In the genomic region with DNA sequence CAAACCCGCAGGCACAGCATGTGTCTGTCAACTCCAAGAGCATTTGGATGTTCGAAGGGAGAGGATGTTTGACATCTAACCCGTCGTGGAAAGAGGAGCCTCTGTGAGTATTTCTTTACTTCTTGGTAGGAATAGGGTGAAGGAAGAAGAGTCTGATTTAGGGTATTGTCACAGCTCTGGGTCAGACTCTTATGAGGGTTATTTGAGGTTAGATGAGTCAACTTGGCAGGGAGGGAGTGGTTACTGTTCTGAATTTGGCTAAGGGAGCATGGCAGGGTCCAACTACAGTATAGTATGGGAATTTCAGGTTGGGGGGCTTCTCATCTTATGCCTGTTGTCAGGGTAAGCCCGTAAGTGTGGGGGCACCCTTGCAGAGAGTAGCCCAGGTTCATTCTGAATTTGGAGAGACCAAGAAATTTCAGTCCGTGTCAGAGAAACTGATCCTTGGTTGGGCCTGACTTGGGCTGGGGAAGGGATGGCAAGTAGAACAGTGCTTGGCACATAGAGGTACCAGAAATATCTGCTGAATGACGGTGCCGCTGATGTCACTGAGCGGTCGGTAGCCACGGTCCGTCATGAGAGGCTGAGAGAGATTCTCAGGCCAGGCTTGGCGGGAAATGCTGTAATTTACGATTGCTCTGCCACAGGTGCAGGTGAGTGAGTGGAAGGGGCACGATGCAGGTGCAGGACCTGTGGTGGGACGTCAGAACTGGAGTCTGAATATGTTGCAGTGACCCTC, we compare ENCODE assay signal across 10 cellular contexts. TPM values are rescaled to one million over a fixed set of nuclear protein-coding genes. Genes with fewer than 3 reads are reported as not detected.
DNase-seq lines count a peak whose midpoint lies in the region; TF ChIP-seq lines count a peak whose summit lies in the region.
"Had no signal": no experiment of that assay in that cellular context is flagged by ENCODE, and none has a peak within 500 bp of the region (broad histone marks: within the 10 kb centered on the region; RNA-seq: fewer than 3 reads in every experiment).

No MANE protein-coding gene starts in this region.

- H3K4me3 ChIP-seq in NB4 (ENCODE audit: low read depth, low read length) (no peak overlapping the region), fibroblast of lung (replicated peaks in 1 of 4; ENCODE audit: control extremely low read depth in 1 of 4, insufficient read depth in 1 of 4, low read depth in 3 of 4, low read length in 4 of 4) (no peak overlapping the region), skeletal muscle satellite cell (ENCODE audit: low read length) (peak overlapping the region; percentile 27)

- H3K4me2 ChIP-seq in fibroblast of lung (ENCODE audit: extremely low read depth, insufficient read depth, low read length) (no peak overlapping the region), skeletal muscle satellite cell (ENCODE audit: low read length) (peak overlapping the region; percentile 40)

- H3K9ac ChIP-seq in fibroblast of lung (ENCODE audit: insufficient read depth, low read length) (no peak overlapping the region), skeletal muscle satellite cell (ENCODE audit: low read depth, low read length) (peak overlapping the region; percentile 32)

- H3K4me1 ChIP-seq in fibroblast of lung (ENCODE audit: control insufficient read depth, extremely low read depth, insufficient read depth, low read length) (no peaks in the 10 kb centered on the region), skeletal muscle satellite cell (ENCODE audit: control insufficient read depth, insufficient read depth, low read length) (peaks cover 24% of the 10 kb centered on the region)

- H4K20me1 ChIP-seq in fibroblast of lung (ENCODE audit: control insufficient read depth, extremely low read depth, insufficient read depth, low read length), result no peaks in the 10 kb centered on the region

- DNase-seq in GM03348 (ENCODE audit: low spot score), result peak; percentile 52
- DNase-seq in NB4 (ENCODE audit: low read depth), result peak; percentile 35
- peak; percentile 3 to 44 for DNase-seq in fibroblast of lung (ENCODE audit: low read depth in 2 of 2)
- DNase-seq in stimulated activated CD4-positive, alpha-beta T cell treated with anti-CD3 and anti-CD28 coated beads, Interleukin-12 subunit alpha, Interleukin-12 subunit beta, amount 100 ng/mL, for 4 hours, result no peak
- DNase-seq in NCI-H2196 treated with DMSO at 0.1 percent for 48 hours (lab: John Stamatoyannopoulos, UW; ENCODE audit: unreplicated experiment), result no peak
- no peak for DNase-seq in DMS79 (lab: John Stamatoyannopoulos, UW)
- DNase-seq: activated CD4-positive, alpha-beta T cell treated with anti-CD3 and anti-CD28 coated beads, Interleukin-2, amount 50 U/mL, for 1 hour; activated T-cell treated with anti-CD3 and anti-CD28 coated beads, Interleukin-2, amount 50 U/mL, for 24 hours had no signal

- TF ChIP-seq CTCF in NB4 (IDR thresholded peaks at IDR 0.05; ENCODE audit: low read depth, low read length) (no peak), fibroblast of lung (conservative IDR thresholded peaks at IDR 0.05 in 1 of 2, IDR thresholded peaks at IDR 0.05 in 1 of 2; ENCODE audit: low read depth in 1 of 2, low read length in 2 of 2) (no peak)

- H3K27ac ChIP-seq in fibroblast of lung (ENCODE audit: insufficient read depth, low read length), result no peak overlapping the region
- H3K27ac ChIP-seq: HL-60 had no signal

- no peak overlapping the region for H2AFZ ChIP-seq in fibroblast of lung (ENCODE audit: low read length)

- no peaks in the 10 kb centered on the region for H3K9me3 ChIP-seq in fibroblast of lung (ENCODE audit: control insufficient read depth, insufficient read depth, low read depth, low read length)
- H3K9me3 ChIP-seq in skeletal muscle satellite cell (replicated peaks; ENCODE audit: low read length), result no peaks in the 10 kb centered on the region

- H3K79me2 ChIP-seq in fibroblast of lung (ENCODE audit: control insufficient read depth, insufficient read depth, low read length), result no peaks in the 10 kb centered on the region

- no peak for TF ChIP-seq POLR2A in NB4 (IDR thresholded peaks at IDR 0.05; ENCODE audit: extremely low read depth, insufficient read length)

- no peaks in the 10 kb centered on the region for H3K27me3 ChIP-seq in fibroblast of lung (ENCODE audit: control insufficient read depth, insufficient read depth, low read length)
- H3K27me3 ChIP-seq in skeletal muscle satellite cell (ENCODE audit: control insufficient read depth, insufficient read depth, low read length), result no peaks in the 10 kb centered on the region

- no peaks in the 10 kb centered on the region for H3K36me3 ChIP-seq in fibroblast of lung (ENCODE audit: control insufficient read depth, insufficient read depth, low read length)
- no peaks in the 10 kb centered on the region for H3K36me3 ChIP-seq in skeletal muscle satellite cell (ENCODE audit: insufficient read depth, low read length)

RNA-seq across cellular contexts. Expression of gene MYH3, which starts 43.2 kb away (rescaled TPM):
- total RNA-seq in fibroblast of lung, result 0.50 and 0.51 TPM in 2 replicates
- polyA plus RNA-seq in fibroblast of lung, result 0.25 and 1.0 TPM in 2 replicates
- polyA plus RNA-seq in fibroblast of lung (2012), result 0.44 and 0.52 TPM in 2 replicates
- polyA minus RNA-seq in fibroblast of lung (ENCODE audit: low replicate concordance), result not detected in 2 replicates
- total RNA-seq in skeletal muscle satellite cell (2012; rRNA removed), result 0.51 and 111 TPM in 2 replicates

Comparison
In these comparisons a context has a peak if more than half of its experiments do, and no peak if none do; other contexts are left out.
1. DNase-seq: peak in GM03348 (single experiment), NB4 (single experiment) and fibroblast of lung (2 of 2); none in stimulated activated CD4-positive, alpha-beta T cell treated with anti-CD3 and anti-CD28 coated beads, Interleukin-12 subunit alpha, Interleukin-12 subunit beta, amount 100 ng/mL, for 4 hours (single experiment), NCI-H2196 treated with DMSO at 0.1 percent for 48 hours (single experiment) and DMS79 (single experiment).